ENCODE assay signal across 8 cellular contexts in the genomic region with DNA sequence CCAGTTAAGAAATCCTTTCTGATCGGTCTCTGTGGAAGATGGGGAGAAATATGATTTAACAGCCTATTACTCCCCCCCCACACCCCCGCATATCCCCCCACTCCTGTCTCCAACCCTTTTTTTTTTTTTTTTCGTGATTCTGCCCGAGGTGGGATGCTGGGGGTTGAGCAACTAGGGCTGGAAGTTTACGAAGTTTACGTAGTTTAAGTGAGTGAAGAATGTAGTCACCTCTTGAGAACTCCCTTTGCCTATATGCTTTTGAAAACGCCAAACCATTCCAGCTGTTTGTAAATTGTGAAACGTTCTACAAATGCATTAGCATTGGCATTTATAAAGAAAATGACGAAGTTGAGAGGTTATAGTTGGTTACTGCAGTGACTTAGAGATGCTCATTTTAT. TPM values are rescaled to one million over a fixed set of nuclear protein-coding genes. Genes with fewer than 3 reads are reported as not detected.
DNase-seq lines count a peak whose midpoint lies in the region; ATAC-seq, FAIRE-seq and TF ChIP-seq lines count a peak whose summit lies in the region.

No MANE protein-coding gene starts in this region.

- H3K36me3 Mint-ChIP-seq in dendritic cell treated with granulocyte-macrophage colony-stimulating factor and Interleukin-4, amounts not matched to agents 40 ng/mL and 50 ng/mL, for 4 days (ENCODE audit: low read depth): no peaks in the 10 kb centered on the region

- no peaks in the 10 kb centered on the region for H3K4me1 ChIP-seq in upper lobe of right lung

- intact Hi-C loops in dendritic cell treated with granulocyte-macrophage colony-stimulating factor and Interleukin-4, amounts not matched to agents 40 ng/mL and 50 ng/mL, for 4 days (cut with micrococcal nuclease): no loop called here
- intact Hi-C loops in lower leg skin (cut with DNase I; ENCODE audit: low total_unique reads): no loop called here
- intact Hi-C loops in upper lobe of right lung (cut with DNase I): no loop called here

- no peaks in the 10 kb centered on the region for H3K27me3 ChIP-seq in upper lobe of right lung

- WGBS in lower leg skin, 2 donors: 1 to 5% methylated on average over 9 of the region's 9 CpGs

- TF ChIP-seq CTCF in lower leg skin (IDR thresholded peaks at IDR 0.05): no peak
- no peak for TF ChIP-seq CTCF in upper lobe of right lung (IDR thresholded peaks at IDR 0.05)

- no peak for ATAC-seq in upper lobe of right lung
- no peak for ATAC-seq in HG02763 (IDR thresholded peaks at IDR 0.05; ENCODE audit: unreplicated experiment)

- H3K4me3 ChIP-seq in lower leg skin (ENCODE audit: low read depth, poor library complexity, severe bottlenecking) (peak overlapping the region; percentile 34), upper lobe of right lung (peak overlapping the region; percentile 72)

- H3K27ac Mint-ChIP-seq in dendritic cell treated with granulocyte-macrophage colony-stimulating factor and Interleukin-4, amounts not matched to agents 40 ng/mL and 50 ng/mL, for 4 days: peak overlapping the region; percentile 73

- TF ChIP-seq POLR2A in GM12892 (IDR thresholded peaks at IDR 0.05; ENCODE audit: low read depth, low read length) (no peak), lower leg skin (IDR thresholded peaks at IDR 0.05) (no peak)

- FAIRE-seq in GM12892 (lab: Jason Lieb, UNC): peak; percentile 44

- no peaks in the 10 kb centered on the region for H3K36me3 ChIP-seq in upper lobe of right lung

- peaks cover 21% of the 10 kb centered on the region for H3K27me3 Mint-ChIP-seq in dendritic cell treated with granulocyte-macrophage colony-stimulating factor and Interleukin-4, amounts not matched to agents 40 ng/mL and 50 ng/mL, for 4 days

- peak overlapping the region; percentile 78 for H3K4me3 Mint-ChIP-seq in dendritic cell treated with granulocyte-macrophage colony-stimulating factor and Interleukin-4, amounts not matched to agents 40 ng/mL and 50 ng/mL, for 4 days

- peak overlapping the region; percentile 92 for H3K27ac ChIP-seq in upper lobe of right lung

- peaks cover 18% of the 10 kb centered on the region for H3K4me1 Mint-ChIP-seq in dendritic cell treated with granulocyte-macrophage colony-stimulating factor and Interleukin-4, amounts not matched to agents 40 ng/mL and 50 ng/mL, for 4 days (ENCODE audit: low read depth)

- no peaks in the 10 kb centered on the region for H3K9me3 Mint-ChIP-seq in dendritic cell treated with granulocyte-macrophage colony-stimulating factor and Interleukin-4, amounts not matched to agents 40 ng/mL and 50 ng/mL, for 4 days

- H3K9me3 ChIP-seq in upper lobe of right lung: no peaks in the 10 kb centered on the region

- no peak for DNase-seq in GM12892 (ENCODE audit: insufficient read length)
- peak; percentile 67 for DNase-seq in M059J (ENCODE audit: low read depth)
- DNase-seq in lower leg skin (ENCODE audit: low spot score in 2 of 2): no peak
- no peak for DNase-seq in upper lobe of right lung
- no peak for DNase-seq in islet precursor cell
- no peak for DNase-seq in KG1 (lab: John Stamatoyannopoulos, UW)

RNA-seq across cellular contexts. Expression of a gene that starts 0.8 kb away (rescaled TPM):
- polyA plus RNA-seq in GM12892 (2012; ENCODE audit: missing spikeins): 10.0 TPM
- 6.0 and 10.4 TPM in 2 replicates for total RNA-seq in M059J (2014; rRNA removed; shearing (Covaris generic))
- total RNA-seq in lower leg skin (1 to 10 TPM in 3 of 4 donors, under 1 TPM in 1; 0.84 to 4.3 (median 2.0) TPM), upper lobe of right lung (26.4 TPM)
